ENCODE assay signal across 8 cellular contexts in the genomic region with DNA sequence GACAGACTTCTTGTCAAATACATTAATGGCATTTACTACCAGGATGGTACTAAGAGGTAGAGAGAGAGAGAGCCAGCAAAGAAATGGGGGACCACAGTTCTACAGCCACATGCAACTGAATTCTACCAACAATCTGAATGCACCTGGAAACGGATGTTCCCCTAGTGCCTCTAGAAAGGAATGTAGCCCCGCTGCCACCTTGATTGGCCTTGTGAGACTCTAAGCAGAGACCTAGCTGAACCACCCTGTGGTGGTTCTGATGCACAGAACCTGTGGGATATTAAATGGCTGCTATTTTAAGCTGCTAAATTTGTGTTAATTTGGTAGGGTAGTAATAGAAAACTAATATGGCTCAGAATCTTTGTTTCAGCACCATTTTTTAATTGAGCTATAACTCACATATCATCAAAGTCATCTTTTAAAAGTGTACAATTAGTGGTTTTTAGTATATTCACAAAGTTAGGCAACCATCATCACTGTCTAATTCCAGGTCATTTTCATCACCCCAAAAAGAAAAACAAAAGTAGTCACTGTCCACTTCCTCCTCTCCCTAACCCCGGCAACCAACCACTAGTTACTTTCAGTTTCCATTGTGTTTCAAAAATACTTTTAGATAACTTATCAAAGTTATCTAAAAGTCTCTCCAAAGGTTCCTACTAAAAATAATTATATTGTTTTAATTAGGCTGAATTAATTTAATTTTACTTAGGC. TPM values are rescaled to one million over a fixed set of nuclear protein-coding genes. Genes with fewer than 3 reads are reported as not detected.
DNase-seq lines count a peak whose midpoint lies in the region; ATAC-seq and TF ChIP-seq lines count a peak whose summit lies in the region.

No MANE protein-coding gene starts in this region.

- no peaks in the 10 kb centered on the region for H3K9me3 ChIP-seq in esophagus muscularis mucosa

- no peak overlapping the region for H3K27ac ChIP-seq in esophagus muscularis mucosa (replicated peaks in 1 of 4)

- H3K9me3 Mint-ChIP-seq in endothelial cell (ENCODE audit: unreplicated experiment) = no peaks in the 10 kb centered on the region

- no peaks in the 10 kb centered on the region for H3K27me3 Mint-ChIP-seq in endothelial cell (ENCODE audit: unreplicated experiment)

- peaks cover 29 to 91% (median 69%) of the 10 kb centered on the region in 4 donors for H3K36me3 ChIP-seq in esophagus muscularis mucosa

- H3K4me3 Mint-ChIP-seq in endothelial cell (ENCODE audit: unreplicated experiment) = no peak overlapping the region

- TF ChIP-seq CTCF in choroid plexus epithelial cell (conservative IDR thresholded peaks at IDR 0.05; ENCODE audit: low read depth, low read length) = no peak
- TF ChIP-seq CTCF in endothelial cell (IDR thresholded peaks at IDR 0.05; ENCODE audit: unreplicated experiment) = no peak
- no peak for TF ChIP-seq CTCF in esophagus muscularis mucosa (IDR thresholded peaks at IDR 0.05)

- TF ChIP-seq EP300 in esophagus muscularis mucosa (IDR thresholded peaks at IDR 0.05) = no peak

- intact Hi-C loops in esophagus muscularis mucosa (cut with DNase I) = no loop called here

- no peak overlapping the region for H3K27ac Mint-ChIP-seq in endothelial cell (ENCODE audit: unreplicated experiment)

- TF ChIP-seq POLR2A in esophagus muscularis mucosa (IDR thresholded peaks at IDR 0.05; ENCODE audit: low read depth) = no peak

- peaks cover 9% of the 10 kb centered on the region for H3K36me3 Mint-ChIP-seq in endothelial cell (ENCODE audit: low read depth, unreplicated experiment)

- H3K27me3 ChIP-seq in esophagus muscularis mucosa = no peaks in the 10 kb centered on the region

- 73% methylated on average over 3 of the region's 3 CpGs for WGBS in esophagus muscularis mucosa

- DNase-seq in EL = peak; percentile 44
- DNase-seq in HT1080 (ENCODE audit: low read depth) = peak; percentile 20
- DNase-seq in choroid plexus epithelial cell (ENCODE audit: low read depth) = peak; percentile 58
- DNase-seq in endothelial cell (ENCODE audit: low spot score) = no peak
- DNase-seq in hypothalamus (lab: John Stamatoyannopoulos, UW) = no peak
- DNase-seq in NCI-H774 (lab: John Stamatoyannopoulos, UW) = no peak
- no peak for DNase-seq in esophagus muscularis mucosa (ENCODE audit: extremely low spot score)

- no peaks in the 10 kb centered on the region for H3K4me1 Mint-ChIP-seq in endothelial cell (ENCODE audit: unreplicated experiment)

- H3K4me3 ChIP-seq in choroid plexus epithelial cell (ENCODE audit: low read depth, low read length) (no peak overlapping the region), esophagus muscularis mucosa (no peak overlapping the region)

- ATAC-seq in GM21390 (IDR thresholded peaks at IDR 0.05; ENCODE audit: unreplicated experiment) = peak; percentile 89

- no peaks in the 10 kb centered on the region for H3K4me1 ChIP-seq in esophagus muscularis mucosa

RNA-seq across cellular contexts. Expression of a gene that starts 51.7 kb away (rescaled TPM):
- total RNA-seq in HT1080 (2014; rRNA removed; shearing (Covaris generic)) = 4.8 and 6.5 TPM in 2 replicates
- 3.3 and 4.2 TPM in 2 replicates for polyA plus RNA-seq in HT1080 (2015; cell fraction: cytosol; rRNA removed)
- polyA plus RNA-seq in HT1080 (2015; cell fraction: nucleus; rRNA removed) = 11.4 and 12.0 TPM in 2 replicates
- total RNA-seq in endothelial cell (ENCODE audit: unreplicated experiment) (25.8 TPM), esophagus muscularis mucosa (10 to 100 TPM; 17.0 to 24.5 (median 19.1) TPM)

Comparison
In these comparisons a context has a peak if more than half of its experiments do, and no peak if none do; other contexts are left out.
1. DNase-seq: peak in EL (single experiment), HT1080 (single experiment) and choroid plexus epithelial cell (single experiment); none in endothelial cell (single experiment), hypothalamus (0 of 51), NCI-H774 (single experiment) and esophagus muscularis mucosa (single experiment).